Comparison of ENCODE assay signal across 8 cellular contexts in genomic region chr1:37480125-37480466, GRCh38. TPM values are rescaled to one million over a fixed set of nuclear protein-coding genes. Genes with fewer than 3 reads are reported as not detected.
DNase-seq lines count a peak whose midpoint lies in the region; ATAC-seq and TF ChIP-seq lines count a peak whose summit lies in the region.

No MANE protein-coding gene starts in this region.

- H2AFZ ChIP-seq in neural progenitor cell (replicated peaks): no peak overlapping the region

- H3K9me3 ChIP-seq in skeletal muscle tissue (ENCODE audit: control insufficient read depth in 3 of 3, low read length in 3 of 3): no peaks in the 10 kb centered on the region
- H3K9me3 ChIP-seq in neural progenitor cell (ENCODE audit: low read depth): no peaks in the 10 kb centered on the region

- H3K36me3 ChIP-seq in skeletal muscle tissue (ENCODE audit: control insufficient read depth in 3 of 3, insufficient read depth in 3 of 3, low read length in 3 of 3): peaks cover 41 to 62% (median 54%) of the 10 kb centered on the region in 3 donors
- no peaks in the 10 kb centered on the region for H3K36me3 ChIP-seq in neural progenitor cell

- POLR2A ChIA-PET in T-cell (lab: Charles Lee): no interaction called here

- TF ChIP-seq CTCF in GM12865 (IDR thresholded peaks at IDR 0.05; ENCODE audit: insufficient read depth, low read depth, low read length, missing control alignments): no peak
- no peak for TF ChIP-seq CTCF in fibroblast of the aortic adventitia (IDR thresholded peaks at IDR 0.05; ENCODE audit: insufficient read depth, low read length)
- TF ChIP-seq CTCF in neural progenitor cell (IDR thresholded peaks at IDR 0.05): no peak

- H3K4me1 ChIP-seq in skeletal muscle tissue (ENCODE audit: control insufficient read depth in 3 of 3, insufficient read depth in 3 of 3, low read length in 3 of 3): peaks cover 56 to 67% (median 59%) of the 10 kb centered on the region in 3 donors
- H3K4me1 ChIP-seq in neural progenitor cell: peaks cover 1% of the 10 kb centered on the region

- H3K27me3 Mint-ChIP-seq in T-cell (no peaks in the 10 kb centered on the region), neural progenitor cell (ENCODE audit: insufficient read depth, low read depth) (peaks cover 4% of the 10 kb centered on the region)

- no peaks in the 10 kb centered on the region for H3K27me3 ChIP-seq in skeletal muscle tissue (ENCODE audit: control insufficient read depth in 3 of 3, insufficient read depth in 3 of 3, low read length in 3 of 3)
- H3K27me3 ChIP-seq in neural progenitor cell: peaks cover 3% of the 10 kb centered on the region

- peak overlapping the region; percentile 95 for H3K27ac ChIP-seq in skeletal muscle tissue (ENCODE audit: low read depth, low read length)
- H3K27ac ChIP-seq in neural progenitor cell: no peak overlapping the region

- H3K27ac Mint-ChIP-seq in T-cell (peak overlapping the region; percentile 97 to 100), neural progenitor cell (no peak overlapping the region)

- no peaks in the 10 kb centered on the region for H3K9me3 Mint-ChIP-seq in T-cell
- no peaks in the 10 kb centered on the region for H3K9me3 Mint-ChIP-seq in neural progenitor cell

- peak overlapping the region; percentile 65 to 77 (median 66) for H3K9ac ChIP-seq in skeletal muscle tissue (ENCODE audit: low read depth in 1 of 3, low read length in 3 of 3)
- no peak overlapping the region for H3K9ac ChIP-seq in neural progenitor cell

- ATAC-seq in T-cell (replicated peaks in 1 of 4): no peak
- ATAC-seq in HG02571 (IDR thresholded peaks at IDR 0.05; ENCODE audit: unreplicated experiment): no peak
- no peak for ATAC-seq in HG03442 (IDR thresholded peaks at IDR 0.05; ENCODE audit: unreplicated experiment)

- CTCF ChIA-PET in T-cell (lab: Charles Lee): no interaction called here

- no peaks in the 10 kb centered on the region for H3K79me2 ChIP-seq in neural progenitor cell (ENCODE audit: low read depth)

- H3K4me1 Mint-ChIP-seq in T-cell (peaks cover 48 to 57% (median 51%) of the 10 kb centered on the region in 3 donors), neural progenitor cell (peaks cover 25% of the 10 kb centered on the region)

- DNase-seq in GM12865 (ENCODE audit: low read depth) (no peak), T-cell (peak in 1 of 34 experiments; percentile 6), fibroblast of the aortic adventitia (ENCODE audit: low read depth) (no peak), neural progenitor cell (ENCODE audit: low spot score) (no peak), DMS79 treated with DMSO at 0.1 percent for 48 hours (lab: John Stamatoyannopoulos, UW) (no peak)

- peaks cover 3% of the 10 kb centered on the region for H4K20me1 ChIP-seq in neural progenitor cell (ENCODE audit: low read depth)

- H3K4me3 ChIP-seq in GM12865 (ENCODE audit: low read depth, low read length) (peak overlapping the region; percentile 80), fibroblast of the aortic adventitia (ENCODE audit: low read depth, low read length) (peak overlapping the region; percentile 63), skeletal muscle tissue (ENCODE audit: low read length in 3 of 3) (peak overlapping the region; percentile 23 to 70 (median 44)), neural progenitor cell (no peak overlapping the region)

- peak overlapping the region; percentile 92 to 98 (median 95) for H3K4me3 Mint-ChIP-seq in T-cell
- no peak overlapping the region for H3K4me3 Mint-ChIP-seq in neural progenitor cell

- H3K36me3 Mint-ChIP-seq in T-cell (peaks cover 53% of the 10 kb centered on the region), neural progenitor cell (no peaks in the 10 kb centered on the region)

- H3F3A ChIP-seq in neural progenitor cell (ENCODE audit: low read depth): no peaks in the 10 kb centered on the region

- no peak overlapping the region for H3K4me2 ChIP-seq in neural progenitor cell

RNA-seq across cellular contexts. Expression of gene ZC3H12A, which starts 5.7 kb away (rescaled TPM):
- total RNA-seq in T-cell: 100 to 1,000 TPM in 2 of 5 donors, 10 to 100 TPM in 3; 49.5 to 131 (median 53.5) TPM
- total RNA-seq in fibroblast of the aortic adventitia (ENCODE audit: low replicate concordance): 5.3 and 8.2 TPM in 2 replicates
- 1.0 TPM for total RNA-seq in skeletal muscle tissue
- total RNA-seq in neural progenitor cell (ENCODE audit: low replicate concordance): 1.2 and 3.5 TPM in 2 replicates

RNA-seq across cellular contexts. Expression of gene MEAF6, which starts 34.5 kb away (rescaled TPM):
- total RNA-seq in T-cell: 10 to 100 TPM; 54.0 to 86.3 (median 84.9) TPM
- 17.6 and 84.5 TPM in 2 replicates for total RNA-seq in fibroblast of the aortic adventitia (ENCODE audit: low replicate concordance)
- 36.5 TPM for total RNA-seq in skeletal muscle tissue
- total RNA-seq in neural progenitor cell (ENCODE audit: low replicate concordance): 83.4 and 127 TPM in 2 replicates
